In the genomic region with DNA sequence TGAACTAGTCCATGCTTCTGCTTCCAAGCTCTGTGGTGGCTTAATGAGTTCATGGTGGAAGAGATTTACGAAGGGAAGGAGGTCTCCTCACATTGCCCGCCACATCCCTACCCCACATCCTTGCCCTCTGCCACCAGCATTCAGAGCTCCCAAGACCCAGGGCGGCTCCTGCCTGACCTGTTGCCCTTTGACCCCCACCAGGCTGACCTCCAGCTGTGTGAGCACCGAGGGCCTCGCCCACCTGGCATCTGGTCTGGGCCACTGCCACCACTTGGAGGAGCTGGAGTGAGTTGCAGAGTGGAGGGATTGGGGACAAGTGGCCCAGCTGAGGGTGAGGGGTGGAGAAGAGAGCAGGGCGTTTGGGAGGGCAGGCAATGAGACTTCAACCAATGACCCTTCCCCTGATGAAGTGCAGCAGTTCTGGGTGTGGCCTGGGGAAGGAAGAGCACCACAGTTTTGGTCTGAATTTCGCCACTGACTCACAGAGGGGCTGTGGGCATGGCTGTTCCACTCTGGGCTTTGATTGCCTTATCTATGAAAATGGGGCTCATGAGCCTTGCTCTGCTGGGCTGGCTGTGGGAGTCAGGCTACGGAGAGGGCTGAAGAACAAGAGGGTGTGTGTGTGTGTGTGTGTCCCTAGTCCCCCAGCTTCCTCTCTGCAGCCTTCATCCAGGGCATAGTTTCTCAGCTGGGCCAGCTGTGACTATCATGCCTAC, we compare ENCODE assay signal across 17 cellular contexts. TPM values are rescaled to one million over a fixed set of nuclear protein-coding genes. Genes with fewer than 3 reads are reported as not detected.
DNase-seq lines count a peak whose midpoint lies in the region; ATAC-seq and TF ChIP-seq lines count a peak whose summit lies in the region.
"Had no signal": no experiment of that assay in that cellular context is flagged by ENCODE, and none has a peak within 500 bp of the region (broad histone marks: within the 10 kb centered on the region; RNA-seq: fewer than 3 reads in every experiment).

No MANE protein-coding gene starts in this region.

- no peak overlapping the region for H3K4me3 ChIP-seq in ovary
- H3K4me3 ChIP-seq: A549, body of pancreas, dorsolateral prefrontal cortex, esophagus squamous epithelium, heart right ventricle had no signal

- H3K4me1 Mint-ChIP-seq in activated CD4-positive, alpha-beta T cell treated with anti-CD3 and anti-CD28 coated beads, Interleukin-2, amount 10 ng/mL, durations not matched to agents 24 days and 14 days, result peaks cover 22% of the 10 kb centered on the region
- H3K4me1 Mint-ChIP-seq in T-cell, result peaks cover 0 to 17% (median 9%) of the 10 kb centered on the region in 3 donors
- H3K4me1 Mint-ChIP-seq in central memory CD8-positive, alpha-beta T cell, result peaks cover 43% of the 10 kb centered on the region
- H3K4me1 Mint-ChIP-seq in stimulated activated memory B cell treated with anti-CD40 and anti-IgM and Interleukin-4, amounts not matched to agents 10 μg/mL and 1 μg/mL and 100 μg/mL, for 72 hours, result peaks cover 73% of the 10 kb centered on the region

- H3K36me3 ChIP-seq in ovary, result no peaks in the 10 kb centered on the region

- no peaks in the 10 kb centered on the region for H3K27me3 Mint-ChIP-seq in activated CD4-positive, alpha-beta T cell treated with anti-CD3 and anti-CD28 coated beads, Interleukin-2, amount 10 ng/mL, durations not matched to agents 24 days and 14 days
- no peaks in the 10 kb centered on the region for H3K27me3 Mint-ChIP-seq in T-cell
- no peaks in the 10 kb centered on the region for H3K27me3 Mint-ChIP-seq in central memory CD8-positive, alpha-beta T cell
- H3K27me3 Mint-ChIP-seq in stimulated activated memory B cell treated with anti-CD40 and anti-IgM and Interleukin-4, amounts not matched to agents 10 μg/mL and 1 μg/mL and 100 μg/mL, for 72 hours, result no peaks in the 10 kb centered on the region

- peak in 1 of 4 experiments; percentile 17 for ATAC-seq in T-cell (replicated peaks in 1 of 4)
- peak; percentile 15 for ATAC-seq in central memory CD8-positive, alpha-beta T cell (replicated peaks; ENCODE audit: extremely low read depth, poor library complexity, severe bottlenecking)
- no peak for ATAC-seq in stimulated activated memory B cell treated with anti-CD40 and anti-IgM and Interleukin-4, amounts not matched to agents 10 μg/mL and 1 μg/mL and 100 μg/mL, for 72 hours
- ATAC-seq: A549, body of pancreas had no signal

- peak overlapping the region; percentile 76 for H3K27ac Mint-ChIP-seq in activated CD4-positive, alpha-beta T cell treated with anti-CD3 and anti-CD28 coated beads, Interleukin-2, amount 10 ng/mL, durations not matched to agents 24 days and 14 days
- peak overlapping the region; percentile 74 to 77 for H3K27ac Mint-ChIP-seq in T-cell
- peak overlapping the region; percentile 90 for H3K27ac Mint-ChIP-seq in central memory CD8-positive, alpha-beta T cell (ENCODE audit: low read depth)
- peak overlapping the region; percentile 85 for H3K27ac Mint-ChIP-seq in stimulated activated memory B cell treated with anti-CD40 and anti-IgM and Interleukin-4, amounts not matched to agents 10 μg/mL and 1 μg/mL and 100 μg/mL, for 72 hours
- H3K27ac Mint-ChIP-seq: progenitor cell of endocrine pancreas had no signal

- CTCF ChIA-PET in T-cell (lab: Charles Lee), result interaction anchor here in 1 of 2 donors (0.7 kb wide), 1 partner anchor 23 kb away, joined by 3 read pairs; no protein-coding TSS in a partner anchor

- no peak for DNase-seq in activated CD4-positive, alpha-beta T cell treated with anti-CD3 and anti-CD28 coated beads, Interleukin-2, amount 10 ng/mL, durations not matched to agents 24 days and 14 days
- no peak for DNase-seq in activated CD4-positive, alpha-beta T cell treated with anti-CD3 and anti-CD28 coated beads for 48 hours
- no peak for DNase-seq in T-cell
- DNase-seq in central memory CD8-positive, alpha-beta T cell (ENCODE audit: low spot score in 2 of 2), result no peak
- no peak for DNase-seq in DMS79 treated with DMSO at 0.1 percent for 48 hours (lab: John Stamatoyannopoulos, UW)
- DNase-seq in ovary, result no peak
- DNase-seq in DMS114 treated with DMSO at 0.1 percent for 48 hours (lab: John Stamatoyannopoulos, UW; ENCODE audit: unreplicated experiment), result no peak
- DNase-seq: body of pancreas, COR-L47, dorsolateral prefrontal cortex, esophagus squamous epithelium, heart right ventricle, NCI-H2029 treated with DMSO at 0.1 percent for 48 hours, NCI-H510A treated with DMSO at 0.1 percent for 48 hours had no signal

- H3K36me3 Mint-ChIP-seq in activated CD4-positive, alpha-beta T cell treated with anti-CD3 and anti-CD28 coated beads, Interleukin-2, amount 10 ng/mL, durations not matched to agents 24 days and 14 days (ENCODE audit: low read depth), result peaks cover 69% of the 10 kb centered on the region
- peaks cover 61% of the 10 kb centered on the region for H3K36me3 Mint-ChIP-seq in T-cell
- H3K36me3 Mint-ChIP-seq in central memory CD8-positive, alpha-beta T cell (ENCODE audit: insufficient read depth), result peaks cover 73% of the 10 kb centered on the region
- H3K36me3 Mint-ChIP-seq in stimulated activated memory B cell treated with anti-CD40 and anti-IgM and Interleukin-4, amounts not matched to agents 10 μg/mL and 1 μg/mL and 100 μg/mL, for 72 hours, result peaks cover 98% of the 10 kb centered on the region

- no peak for TF ChIP-seq EP300 in ovary (IDR thresholded peaks at IDR 0.05)

- TF ChIP-seq POLR2A in ovary (IDR thresholded peaks at IDR 0.05), result no peak

- no peaks in the 10 kb centered on the region for H3K9me3 ChIP-seq in ovary
- H3K9me3 ChIP-seq: A549, body of pancreas, esophagus squamous epithelium, heart right ventricle had no signal

- H3K4me3 Mint-ChIP-seq in activated CD4-positive, alpha-beta T cell treated with anti-CD3 and anti-CD28 coated beads, Interleukin-2, amount 10 ng/mL, durations not matched to agents 24 days and 14 days, result no peak overlapping the region
- H3K4me3 Mint-ChIP-seq in T-cell, result no peak overlapping the region
- H3K4me3 Mint-ChIP-seq in central memory CD8-positive, alpha-beta T cell, result peak overlapping the region; percentile 60
- no peak overlapping the region for H3K4me3 Mint-ChIP-seq in stimulated activated memory B cell treated with anti-CD40 and anti-IgM and Interleukin-4, amounts not matched to agents 10 μg/mL and 1 μg/mL and 100 μg/mL, for 72 hours

- no peak overlapping the region for H3K27ac ChIP-seq in ovary
- H3K27ac ChIP-seq: A549, body of pancreas, dorsolateral prefrontal cortex, esophagus squamous epithelium, heart right ventricle had no signal

- no peaks in the 10 kb centered on the region for H3K4me1 ChIP-seq in ovary (ENCODE audit: insufficient read depth)
- H3K4me1 ChIP-seq: body of pancreas had no signal

- no peak for TF ChIP-seq CTCF in ovary (IDR thresholded peaks at IDR 0.05)

- 75 to 90% (median 81%) methylated on average over 8 of the region's 8 CpGs for WGBS in ovary, 3 donors

- intact Hi-C loops in activated CD4-positive, alpha-beta T cell treated with anti-CD3 and anti-CD28 coated beads, Interleukin-2, amount 10 ng/mL, durations not matched to agents 24 days and 14 days (cut with micrococcal nuclease), result no loop called here
- intact Hi-C loops in ovary (cut with DNase I), result no loop called here

- POLR2A ChIA-PET in T-cell (lab: Charles Lee), result interaction anchor here in 1 of 2 donors (0.6 kb wide), 1 partner anchor 9 kb away, joined by 3 read pairs; no protein-coding TSS in a partner anchor

- no peaks in the 10 kb centered on the region for H3K27me3 ChIP-seq in ovary
- H3K27me3 ChIP-seq: body of pancreas, dorsolateral prefrontal cortex, esophagus squamous epithelium, heart right ventricle had no signal

- H3K9me3 Mint-ChIP-seq in activated CD4-positive, alpha-beta T cell treated with anti-CD3 and anti-CD28 coated beads, Interleukin-2, amount 10 ng/mL, durations not matched to agents 24 days and 14 days, result no peaks in the 10 kb centered on the region
- H3K9me3 Mint-ChIP-seq in T-cell, result no peaks in the 10 kb centered on the region
- H3K9me3 Mint-ChIP-seq in central memory CD8-positive, alpha-beta T cell, result no peaks in the 10 kb centered on the region
- peaks cover 7% of the 10 kb centered on the region for H3K9me3 Mint-ChIP-seq in stimulated activated memory B cell treated with anti-CD40 and anti-IgM and Interleukin-4, amounts not matched to agents 10 μg/mL and 1 μg/mL and 100 μg/mL, for 72 hours

RNA-seq across cellular contexts. Expression of gene CPNE2, which starts 22.6 kb away (rescaled TPM):
- 6.3 and 6.4 TPM in 2 replicates for total RNA-seq in activated CD4-positive, alpha-beta T cell treated with anti-CD3 and anti-CD28 coated beads, Interleukin-2, amount 10 ng/mL, durations not matched to agents 24 days and 14 days
- 1 to 10 TPM; 5.5 to 9.3 (median 6.1) TPM for total RNA-seq in T-cell
- 10 to 100 TPM; 12.3 to 22.2 (median 17.9) TPM for total RNA-seq in ovary
- 10 to 100 TPM; 25.7 to 32.3 TPM for polyA plus RNA-seq in ovary
